9 cellular contexts compared by ENCODE assay signal in genomic region chr3:111548060-111548459, GRCh38. TPM values are rescaled to one million over a fixed set of nuclear protein-coding genes. Genes with fewer than 3 reads are reported as not detected.
DNase-seq lines count a peak whose midpoint lies in the region; ATAC-seq, FAIRE-seq and TF ChIP-seq lines count a peak whose summit lies in the region.
"Had no signal": no experiment of that assay in that cellular context is flagged by ENCODE, and none has a peak within 500 bp of the region (broad histone marks: within the 10 kb centered on the region; RNA-seq: fewer than 3 reads in every experiment).

No MANE protein-coding gene starts in this region.

- CTCF ChIA-PET in GM10248 (lab: Yijun Ruan, JAX), result no interaction called here

- POLR2A ChIA-PET in GM10248 (lab: Yijun Ruan, JAX), result no interaction called here

- peak; percentile 62 for ATAC-seq in HG03378 (IDR thresholded peaks at IDR 0.05; ENCODE audit: unreplicated experiment)

- no peak for TF ChIP-seq CTCF in GM10248 (IDR thresholded peaks at IDR 0.05; ENCODE audit: control extremely low read depth, extremely low read depth, low read depth, missing control alignments)
- TF ChIP-seq CTCF in GM20000 (IDR thresholded peaks at IDR 0.05; ENCODE audit: extremely low read depth, missing control alignments), result no peak
- TF ChIP-seq CTCF in fibroblast of mammary gland (conservative IDR thresholded peaks at IDR 0.05; ENCODE audit: control insufficient read depth, insufficient read depth, low read depth, low read length), result no peak

- DNase-seq in GM10248 (ENCODE audit: extremely low spot score) (peak; percentile 30), GM20000 (ENCODE audit: low spot score) (peak; percentile 28), fibroblast of mammary gland (ENCODE audit: low read depth) (peak; percentile 7), RCC 7860 (ENCODE audit: low spot score) (no peak), NCI-H446 (lab: John Stamatoyannopoulos, UW) (no peak), H4 (ENCODE audit: low spot score) (no peak)
- DNase-seq in activated CD8-positive, alpha-beta memory T cell treated with anti-CD3 and anti-CD28 coated beads, Interleukin-2, amount 50 U/mL, for 48 hours, result no peak
- DNase-seq: activated CD8-positive, alpha-beta memory T cell treated with anti-CD3 and anti-CD28 coated beads, Interleukin-2, amount 50 U/mL, for 4 hours had no signal

- no peak overlapping the region for H3K4me3 ChIP-seq in fibroblast of mammary gland (ENCODE audit: control insufficient read depth, low read depth, low read length)

- no peak for FAIRE-seq in RCC 7860 (lab: Jason Lieb, UNC)

RNA-seq across cellular contexts. Expression of gene CD96, which starts 6.1 kb away (rescaled TPM):
- total RNA-seq in H4 (2014; rRNA removed; shearing (Covaris generic)), result 3.0 and 3.9 TPM in 2 replicates

RNA-seq across cellular contexts. Expression of gene ZBED2, which starts 47.1 kb away (rescaled TPM):
- total RNA-seq in H4 (2014; rRNA removed; shearing (Covaris generic)), result not detected in 2 replicates

Comparison
In these comparisons a context has a peak if more than half of its experiments do, and no peak if none do; other contexts are left out.
1. DNase-seq: peak in GM10248 (single experiment), GM20000 (single experiment) and fibroblast of mammary gland (single experiment); none in RCC 7860 (single experiment), activated CD8-positive, alpha-beta memory T cell treated with anti-CD3 and anti-CD28 coated beads, Interleukin-2, amount 50 U/mL, for 48 hours (single experiment), NCI-H446 (0 of 2) and H4 (single experiment).